10 cellular contexts compared by ENCODE assay signal in the genomic region with DNA sequence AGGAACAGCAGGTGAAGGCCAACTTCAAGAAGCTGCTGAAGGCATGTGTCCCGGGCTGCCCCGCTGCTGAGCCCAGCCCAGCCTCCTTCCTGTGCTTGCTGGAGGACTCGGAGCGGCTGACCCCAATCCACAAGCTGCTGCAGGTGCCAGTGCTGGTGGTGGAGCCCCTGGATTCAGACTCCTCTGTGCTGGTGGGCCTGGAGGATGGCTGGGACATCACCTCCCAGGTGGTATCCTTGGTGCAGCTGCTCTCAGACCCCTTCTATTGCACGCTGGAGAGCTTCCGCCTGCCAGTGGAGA. TPM values are rescaled to one million over a fixed set of nuclear protein-coding genes. Genes with fewer than 3 reads are reported as not detected.
"Had no signal": no experiment of that assay in that cellular context is flagged by ENCODE, and none has a peak within 500 bp of the region (broad histone marks: within the 10 kb centered on the region; RNA-seq: fewer than 3 reads in every experiment).

No MANE protein-coding gene starts in this region.

- DNase-seq: IMR-90, KBM-7 had no signal

- H3K9me3 ChIP-seq: HAP-1 had no signal

- FAIRE-seq: H1, H54, HTR-8/SVneo had no signal

- H3K4me1 ChIP-seq: HAP-1 had no signal

- H3K9ac ChIP-seq: KMS-11 had no signal

- H2AFZ ChIP-seq: GM23338 had no signal

- H3K27ac ChIP-seq: KMS-11 had no signal

- ATAC-seq: GM23338, HCT116 had no signal

- H3K36me3 ChIP-seq: HAP-1 had no signal

- H3K4me2 ChIP-seq: GM23338, KMS-11 had no signal

- H3K4me3 ChIP-seq: GM23338, HAP-1 had no signal

RNA-seq across cellular contexts. Expression of a gene that starts 20.1 kb away (rescaled TPM):
- total RNA-seq: GM23338, HT-29, IMR-90 had no signal
- polyA plus RNA-seq: IMR-90 had no signal

RNA-seq across cellular contexts. Expression of a gene that starts 31.3 kb away (rescaled TPM):
- total RNA-seq: GM23338, H1, HT-29, IMR-90 had no signal
- polyA plus RNA-seq: H1, IMR-90 had no signal
